In the genomic region with DNA sequence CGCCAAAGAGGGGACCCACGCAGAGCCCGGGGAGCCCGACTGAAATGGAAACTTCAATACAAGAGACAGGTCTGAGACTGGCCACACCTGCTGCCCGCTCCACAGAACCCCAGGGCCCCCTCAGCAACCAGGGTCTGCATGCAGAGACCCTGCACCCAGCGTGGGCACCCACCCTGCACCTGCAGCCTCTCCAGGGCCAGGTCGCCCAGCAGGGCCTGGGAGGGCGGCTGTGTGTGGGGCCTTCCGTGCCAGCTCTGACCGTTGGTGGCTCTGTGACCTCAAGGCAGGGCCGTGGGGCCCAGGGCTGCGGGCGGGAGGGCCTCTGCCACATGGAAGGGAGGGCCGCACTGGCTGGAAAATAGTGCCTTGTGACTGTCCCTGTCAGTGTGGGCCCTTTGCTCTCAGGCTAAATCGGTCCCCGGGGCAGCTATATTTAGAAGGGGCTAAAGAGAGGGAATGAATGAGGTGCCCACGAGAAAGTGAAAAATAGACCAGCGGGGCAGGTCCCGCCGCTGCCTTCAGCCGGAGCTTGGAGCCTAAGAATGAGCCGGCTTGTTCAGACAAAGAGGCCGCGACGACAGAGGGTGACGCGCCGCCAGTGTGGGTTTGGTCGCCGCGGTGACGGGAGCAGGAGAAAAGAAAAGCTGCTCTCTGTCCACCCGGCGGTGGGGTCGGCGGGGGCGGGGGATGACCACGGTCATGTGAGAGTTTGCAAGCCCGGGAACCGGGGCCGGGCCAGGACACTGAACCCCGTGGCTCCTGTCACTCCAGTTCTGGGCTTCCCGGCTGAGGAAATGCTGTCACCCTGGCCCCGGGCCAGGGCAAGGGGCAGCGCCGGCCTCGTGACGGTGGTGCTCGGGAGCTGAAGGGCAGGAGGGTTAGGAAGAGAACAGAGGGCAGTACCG, we compare ENCODE assay signal across 9 cellular contexts.
DNase-seq lines count a peak whose midpoint lies in the region; ATAC-seq and TF ChIP-seq lines count a peak whose summit lies in the region.
"Had no signal": no experiment of that assay in that cellular context is flagged by ENCODE, and none has a peak within 500 bp of the region (broad histone marks: within the 10 kb centered on the region; RNA-seq: fewer than 3 reads in every experiment).

No MANE protein-coding gene starts in this region.

- peak overlapping the region; percentile 14 for H3K4me3 ChIP-seq in upper lobe of right lung

- no peak for TF ChIP-seq POLR2A in erythroblast (IDR thresholded peaks at IDR 0.05; ENCODE audit: low read length)

- H3K36me3 ChIP-seq in upper lobe of right lung, result no peaks in the 10 kb centered on the region

- peaks cover 73% of the 10 kb centered on the region for H3K4me1 ChIP-seq in upper lobe of right lung

- DNase-seq in NCI-H1417 (lab: John Stamatoyannopoulos, UW), result peak in 2 of 3 experiments; percentile 47 to 64
- DNase-seq in NCI-H1417 treated with DMSO at 0.1 percent for 48 hours (lab: John Stamatoyannopoulos, UW), result no peak
- peak; percentile 30 to 49 for DNase-seq in erythroblast (lab: John Stamatoyannopoulos, UW)
- peak; percentile 72 for DNase-seq in mucosa of gallbladder (ENCODE audit: low spot score)
- DNase-seq in upper lobe of right lung, result peak; percentile 94
- DNase-seq in NK-92 treated with Interleukin-12 subunit alpha and Interleukin-12 subunit beta, amount 100 ng/mL, for 24 hours (lab: John Stamatoyannopoulos, UW), result no peak

- H3K27me3 ChIP-seq in upper lobe of right lung, result no peaks in the 10 kb centered on the region

- ATAC-seq in upper lobe of right lung (peak; percentile 62), GM21576 (IDR thresholded peaks at IDR 0.05; ENCODE audit: unreplicated experiment) (no peak), GM21825 (IDR thresholded peaks at IDR 0.05; ENCODE audit: unreplicated experiment) (no peak)

- no peaks in the 10 kb centered on the region for H3K9me3 ChIP-seq in upper lobe of right lung

- intact Hi-C loops in upper lobe of right lung (cut with DNase I), result no loop called here

- TF ChIP-seq CTCF in upper lobe of right lung (IDR thresholded peaks at IDR 0.05), result no peak

- H3K27ac ChIP-seq in upper lobe of right lung, result peak overlapping the region; percentile 85
- H3K27ac ChIP-seq: 22Rv1 had no signal

Comparison
In these comparisons a context has a peak if more than half of its experiments do, and no peak if none do; other contexts are left out.
1. DNase-seq: peak in NCI-H1417 (2 of 3), erythroblast (2 of 2), mucosa of gallbladder (single experiment) and upper lobe of right lung (single experiment); none in NCI-H1417 treated with DMSO at 0.1 percent for 48 hours (single experiment) and NK-92 treated with Interleukin-12 subunit alpha and Interleukin-12 subunit beta, amount 100 ng/mL, for 24 hours (single experiment).